Comparison of ENCODE assay signal across 23 cellular contexts in genomic region chr2:15092691-15093090, GRCh38.
DNase-seq lines count a peak whose midpoint lies in the region; TF ChIP-seq lines count a peak whose summit lies in the region.
"Had no signal": no experiment of that assay in that cellular context is flagged by ENCODE, and none has a peak within 500 bp of the region (broad histone marks: within the 10 kb centered on the region; RNA-seq: fewer than 3 reads in every experiment).

No MANE protein-coding gene starts in this region.

- dilution Hi-C loops in mammary epithelial cell (cut with HindIII; ENCODE audit: low sequenced_read_pairs) = no loop called here

- no peak overlapping the region for H3K4me2 ChIP-seq in mammary epithelial cell (ENCODE audit: insufficient read depth, low read depth, low read length)

- CTCF ChIA-PET in mammary epithelial cell (lab: Charles Lee; ENCODE audit: low non-redundant PET) = no interaction called here

- H3K27ac ChIP-seq in mammary epithelial cell (ENCODE audit: insufficient read depth, low read depth, low read length) = no peak overlapping the region
- no peak overlapping the region for H3K27ac ChIP-seq in spleen
- H3K27ac ChIP-seq: adrenal gland, lower lobe of right lung, psoas muscle had no signal

- BruUV-seq in mammary epithelial cell (replicated peaks; lab: Mats Ljungman, UMichigan) = no TSS peak

- WGBS in mammary epithelial cell (ENCODE audit: low coverage, missing lambda C conversion rate) = 63% methylated on average over 6 of the region's 6 CpGs
- 71 to 87% (median 76%) methylated on average over 6 of the region's 6 CpGs for WGBS in spleen, 5 donors

- no peaks in the 10 kb centered on the region for H3K79me2 ChIP-seq in mammary epithelial cell (ENCODE audit: insufficient read depth, low read length)

- no peaks in the 10 kb centered on the region for H3K4me1 ChIP-seq in mammary epithelial cell (ENCODE audit: insufficient read depth, low read length)
- H3K4me1 ChIP-seq in spleen = no peaks in the 10 kb centered on the region
- H3K4me1 ChIP-seq: adrenal gland, lower lobe of right lung, psoas muscle had no signal

- intact Hi-C loops in mammary epithelial cell (cut with micrococcal nuclease) = no loop called here
- intact Hi-C loops in spleen (cut with DNase I; ENCODE audit: low total_unique reads) = no loop called here

- H3K27me3 ChIP-seq in MG63 (no peaks in the 10 kb centered on the region), mammary epithelial cell (ENCODE audit: insufficient read depth, low read length) (no peaks in the 10 kb centered on the region), spleen (replicated peaks in 1 of 7) (no peaks in the 10 kb centered on the region)
- H3K27me3 ChIP-seq: adrenal gland had no signal

- no peak overlapping the region for H3K4me3 ChIP-seq in MG63
- H3K4me3 ChIP-seq in mammary epithelial cell (replicated peaks in 1 of 3; ENCODE audit: insufficient read depth in 1 of 3, low read depth in 2 of 3, low read length in 3 of 3) = no peak overlapping the region
- no peak overlapping the region for H3K4me3 ChIP-seq in spleen
- H3K4me3 ChIP-seq: adrenal gland, lower lobe of right lung, psoas muscle had no signal

- H2AFZ ChIP-seq in mammary epithelial cell (ENCODE audit: low read depth, low read length) = no peak overlapping the region

- H3K9me3 ChIP-seq in MG63 (no peaks in the 10 kb centered on the region), mammary epithelial cell (replicated peaks; ENCODE audit: insufficient read depth, low read length) (no peaks in the 10 kb centered on the region), spleen (no peaks in the 10 kb centered on the region)
- H3K9me3 ChIP-seq: adrenal gland, lower lobe of right lung, psoas muscle had no signal

- H3K36me3 ChIP-seq in MG63 = no peaks in the 10 kb centered on the region
- H3K36me3 ChIP-seq in mammary epithelial cell (ENCODE audit: insufficient read depth, low read length) = no peaks in the 10 kb centered on the region
- no peaks in the 10 kb centered on the region for H3K36me3 ChIP-seq in spleen
- H3K36me3 ChIP-seq: adrenal gland, lower lobe of right lung had no signal

- no peaks in the 10 kb centered on the region for H4K20me1 ChIP-seq in mammary epithelial cell (ENCODE audit: insufficient read depth, low read length)

- TF ChIP-seq POLR2A in spleen (IDR thresholded peaks at IDR 0.05) = no peak

- in situ Hi-C loops in mammary epithelial cell (cut with MboI; ENCODE audit: low sequenced_read_pairs in 2 of 2) (no loop called here), ACHN (cut with HindIII; ENCODE audit: low pct_ligation_motif_present, low pct_unique_long_range_greater_than_20kb, low sequenced_read_pairs) (no loop called here)

- DNase-seq in ELR (ENCODE audit: low read depth) (peak; percentile 68), MG63 (peak; percentile 24), mammary epithelial cell (peak; percentile 2), non-pigmented ciliary epithelial cell (ENCODE audit: low read depth) (peak; percentile 19), spleen (no peak), NCI-H1417 treated with DMSO at 0.1 percent for 48 hours (lab: John Stamatoyannopoulos, UW) (no peak), ACHN (no peak)
- DNase-seq in activated CD4-positive, alpha-beta T cell treated with anti-CD3 and anti-CD28 coated beads for 4 hours = no peak
- DNase-seq: activated B cell treated with CpG ODN at 0.5 μM for 24 hours; activated CD8-positive, alpha-beta T cell treated with anti-CD3 and anti-CD28 coated beads, Interleukin-2, amount 10 ng/mL, durations not matched to agents 7 days and 5 days; activated gamma-delta T cell treated with Interleukin-2 at 50 U/mL for 16 hours; adrenal gland; AML-193; CD8-positive, alpha-beta T cell; cerebellar nuclear complex; effector CD4-positive, alpha-beta T cell; lower lobe of right lung; NCI-H1436 treated with DMSO at 0.1 percent for 48 hours; psoas muscle; RPMI8226; small intestine; stimulated activated CD4-positive, alpha-beta T cell treated with anti-CD3 and anti-CD28 coated beads, Interleukin-2, amount 100 ng/mL, for 48 hours; stimulated activated naive CD4-positive, alpha-beta T cell treated with Interleukin-2 at 50 U/mL for 16 hours had no signal

- H3K9ac ChIP-seq in mammary epithelial cell (ENCODE audit: insufficient read depth, low read length) = no peak overlapping the region

- TF ChIP-seq CTCF in mammary epithelial cell (conservative IDR thresholded peaks at IDR 0.05 in 1 of 2, IDR thresholded peaks at IDR 0.05 in 1 of 2; ENCODE audit: extremely low read depth in 1 of 2, insufficient read depth in 1 of 2, low read depth in 1 of 2, low read length in 2 of 2) (no peak), spleen (IDR thresholded peaks at IDR 0.05 in 8 of 11, conservative IDR thresholded peaks at IDR 0.05 in 3 of 11) (no peak)

Comparison
In these comparisons a context has a peak if more than half of its experiments do, and no peak if none do; other contexts are left out.
1. DNase-seq: peak in ELR (single experiment), MG63 (single experiment), mammary epithelial cell (single experiment) and non-pigmented ciliary epithelial cell (single experiment); none in spleen (single experiment), activated CD4-positive, alpha-beta T cell treated with anti-CD3 and anti-CD28 coated beads for 4 hours (0 of 2), NCI-H1417 treated with DMSO at 0.1 percent for 48 hours (single experiment) and ACHN (single experiment).